Comparison of ENCODE assay signal across 12 cellular contexts in genomic region chr17:4310349-4311060, GRCh38. TPM values are rescaled to one million over a fixed set of nuclear protein-coding genes. Genes with fewer than 3 reads are reported as not detected.
A peak's percentile ranks its signal among the peaks of the same experiment; 100 is the strongest.
DNase-seq lines count a peak whose midpoint lies in the region; ATAC-seq and TF ChIP-seq lines count a peak whose summit lies in the region.
"Had no signal": no experiment of that assay in that cellular context is flagged by ENCODE, and none has a peak within 500 bp of the region (broad histone marks: within the 10 kb centered on the region; RNA-seq: fewer than 3 reads in every experiment).

No MANE protein-coding gene starts in this region.

- H4K8ac ChIP-seq in trophoblast cell (ENCODE audit: low read depth, low read length) = no peak overlapping the region

- TF ChIP-seq CTCF in heart right ventricle (IDR thresholded peaks at IDR 0.05) = no peak

- no peak overlapping the region for H3K14ac ChIP-seq in trophoblast cell (ENCODE audit: low read length)

- H3K4me3 ChIP-seq in heart right ventricle = no peak overlapping the region
- H3K4me3 ChIP-seq in trophoblast cell (ENCODE audit: low read depth, low read length) = no peak overlapping the region
- H3K4me3 ChIP-seq: smooth muscle cell had no signal

- peaks cover 0 to 24% (median 6%) of the 10 kb centered on the region in 9 donors for H3K36me3 ChIP-seq in heart right ventricle
- peaks cover 8 to 10% of the 10 kb centered on the region in 2 experiments for H3K36me3 ChIP-seq in trophoblast cell (ENCODE audit: control insufficient read depth in 1 of 2, insufficient read depth in 2 of 2, low read length in 2 of 2)

- intact Hi-C loops in activated T-helper 1 cell treated with anti-CD3 and anti-CD28 coated beads, Interleukin-12 subunit alpha, Interleukin-12 subunit beta, Interleukin-2, Interleukin-4 antibody, amounts not matched to agents 30 ng/mL and 10 ng/mL and 1 ng/mL, durations not matched to agents 14 hours and 24 hours and 36 hours (cut with micrococcal nuclease) = no loop called here
- intact Hi-C loops in heart right ventricle (cut with DNase I) = loop anchor here in 3 of 10 donors (5.0 to 10.0 kb wide), 3 partner anchors 52 to 57 kb away; partner anchors contain the start of gene UBE2G1 (in 2 of the 3)

- no peaks in the 10 kb centered on the region for H3K27me3 Mint-ChIP-seq in activated T-helper 1 cell treated with anti-CD3 and anti-CD28 coated beads, Interleukin-12 subunit alpha, Interleukin-12 subunit beta, Interleukin-2, Interleukin-4 antibody, amounts not matched to agents 30 ng/mL and 10 ng/mL and 1 ng/mL, durations not matched to agents 14 hours and 24 hours and 36 hours (ENCODE audit: insufficient read depth)

- peak overlapping the region; percentile 70 for H3K4ac ChIP-seq in trophoblast cell (ENCODE audit: low read depth, low read length)

- H2AFZ ChIP-seq in trophoblast cell (ENCODE audit: insufficient read depth, low read length, poor library complexity) = no peak overlapping the region

- H2BK120ac ChIP-seq in trophoblast cell (ENCODE audit: insufficient read depth, low read length, poor library complexity) = no peak overlapping the region

- H2BK5ac ChIP-seq in trophoblast cell (ENCODE audit: low read depth, low read length, poor library complexity) = no peak overlapping the region

- DNase-seq in EH (ENCODE audit: low read depth) (peak; percentile 40), heart right ventricle (peak in 1 of 2 donors; percentile 60), trophoblast cell (no peak), islet precursor cell (no peak), GM19238 (ENCODE audit: insufficient read length, low spot score) (no peak)
- no peak for DNase-seq in activated T-helper 1 cell treated with anti-CD3 and anti-CD28 coated beads, Interleukin-12 subunit alpha, Interleukin-12 subunit beta, Interleukin-2, Interleukin-4 antibody, amounts not matched to agents 30 ng/mL and 10 ng/mL and 1 ng/mL, durations not matched to agents 14 hours and 24 hours and 36 hours (ENCODE audit: low spot score)
- DNase-seq: NCI-H526; stimulated activated naive CD4-positive, alpha-beta T cell had no signal

- peak overlapping the region; percentile 58 for H3K18ac ChIP-seq in trophoblast cell (ENCODE audit: low read length)

- peak overlapping the region; percentile 19 for H3K27ac Mint-ChIP-seq in activated T-helper 1 cell treated with anti-CD3 and anti-CD28 coated beads, Interleukin-12 subunit alpha, Interleukin-12 subunit beta, Interleukin-2, Interleukin-4 antibody, amounts not matched to agents 30 ng/mL and 10 ng/mL and 1 ng/mL, durations not matched to agents 14 hours and 24 hours and 36 hours

- no peak overlapping the region for H3K4me3 Mint-ChIP-seq in activated T-helper 1 cell treated with anti-CD3 and anti-CD28 coated beads, Interleukin-12 subunit alpha, Interleukin-12 subunit beta, Interleukin-2, Interleukin-4 antibody, amounts not matched to agents 30 ng/mL and 10 ng/mL and 1 ng/mL, durations not matched to agents 14 hours and 24 hours and 36 hours

- no peaks in the 10 kb centered on the region for H3K9me3 Mint-ChIP-seq in activated T-helper 1 cell treated with anti-CD3 and anti-CD28 coated beads, Interleukin-12 subunit alpha, Interleukin-12 subunit beta, Interleukin-2, Interleukin-4 antibody, amounts not matched to agents 30 ng/mL and 10 ng/mL and 1 ng/mL, durations not matched to agents 14 hours and 24 hours and 36 hours

- H3K27ac ChIP-seq in heart right ventricle = peak overlapping the region; percentile 22 to 76 (median 64)
- H3K27ac ChIP-seq in trophoblast cell (ENCODE audit: low read depth, low read length) = no peak overlapping the region
- H3K27ac ChIP-seq: KMS-11 had no signal

- no peak overlapping the region for H2BK12ac ChIP-seq in trophoblast cell (ENCODE audit: low read length)

- no peak overlapping the region for H3K23ac ChIP-seq in trophoblast cell (ENCODE audit: low read length)

- ATAC-seq in heart right ventricle (peak; percentile 69 to 91 (median 77)), GM18519 (IDR thresholded peaks at IDR 0.05; ENCODE audit: low FRiP score, unreplicated experiment) (no peak), HG02642 (IDR thresholded peaks at IDR 0.05; ENCODE audit: poor library complexity, unreplicated experiment) (no peak)

- H3K4me1 ChIP-seq in heart right ventricle (peaks cover 8 to 78% (median 55%) of the 10 kb centered on the region in 9 donors), trophoblast cell (ENCODE audit: control insufficient read depth in 1 of 2, insufficient read depth in 2 of 2, low read length in 2 of 2) (peaks cover 0 to 9% of the 10 kb centered on the region in 2 experiments)

- H4K12ac ChIP-seq in trophoblast cell (ENCODE audit: low read depth, low read length) = no peak overlapping the region

- no peaks in the 10 kb centered on the region for H3K27me3 ChIP-seq in heart right ventricle
- H3K27me3 ChIP-seq in trophoblast cell (ENCODE audit: insufficient read depth, low read length) = no peaks in the 10 kb centered on the region

- peaks cover 54% of the 10 kb centered on the region for H3K4me1 Mint-ChIP-seq in activated T-helper 1 cell treated with anti-CD3 and anti-CD28 coated beads, Interleukin-12 subunit alpha, Interleukin-12 subunit beta, Interleukin-2, Interleukin-4 antibody, amounts not matched to agents 30 ng/mL and 10 ng/mL and 1 ng/mL, durations not matched to agents 14 hours and 24 hours and 36 hours (ENCODE audit: low read depth)

- H3K79me2 ChIP-seq in trophoblast cell (ENCODE audit: control insufficient read depth, insufficient read depth, low read length, poor library complexity) = peaks cover 11% of the 10 kb centered on the region

- H3K9me3 ChIP-seq in heart right ventricle (no peaks in the 10 kb centered on the region), trophoblast cell (ENCODE audit: insufficient read depth, low read depth, low read length) (no peaks in the 10 kb centered on the region)

- no peak overlapping the region for H3K9ac ChIP-seq in trophoblast cell (ENCODE audit: low read length)
- H3K9ac ChIP-seq: KMS-11 had no signal

- no peak overlapping the region for H2AK5ac ChIP-seq in trophoblast cell (ENCODE audit: low read length)

- peaks cover 2% of the 10 kb centered on the region for H3K36me3 Mint-ChIP-seq in activated T-helper 1 cell treated with anti-CD3 and anti-CD28 coated beads, Interleukin-12 subunit alpha, Interleukin-12 subunit beta, Interleukin-2, Interleukin-4 antibody, amounts not matched to agents 30 ng/mL and 10 ng/mL and 1 ng/mL, durations not matched to agents 14 hours and 24 hours and 36 hours (ENCODE audit: low read depth)

- WGBS in heart right ventricle, 2 donors = 53 to 58% methylated on average over 6 of the region's 6 CpGs
- WGBS in trophoblast cell (ENCODE audit: extremely low coverage, insufficient coverage, insufficient read length) = no CpG with 5 or more reads among the region's 6 CpGs

- H4K91ac ChIP-seq in trophoblast cell (ENCODE audit: low read depth, low read length) = no peak overlapping the region

- no peaks in the 10 kb centered on the region for H3K79me1 ChIP-seq in trophoblast cell (ENCODE audit: low read length)

- H3K4me2 ChIP-seq in trophoblast cell (ENCODE audit: low read length) = no peak overlapping the region
- H3K4me2 ChIP-seq: KMS-11, smooth muscle cell had no signal

RNA-seq across cellular contexts. Expression of gene ANKFY1, which starts 46.7 kb away (rescaled TPM):
- 53.8 and 60.1 TPM in 2 replicates for total RNA-seq in activated T-helper 1 cell treated with anti-CD3 and anti-CD28 coated beads, Interleukin-12 subunit alpha, Interleukin-12 subunit beta, Interleukin-2, Interleukin-4 antibody, amounts not matched to agents 30 ng/mL and 10 ng/mL and 1 ng/mL, durations not matched to agents 14 hours and 24 hours and 36 hours
- 10 to 100 TPM; 18.7 to 34.4 (median 24.4) TPM for total RNA-seq in heart right ventricle
- 10 to 100 TPM in 1 of 2 donors, 1 to 10 TPM in 1; 8.6 to 12.8 TPM for polyA plus RNA-seq in heart right ventricle
- 20.7 and 20.8 TPM in 2 replicates for polyA plus RNA-seq in trophoblast cell (2013)

RNA-seq across cellular contexts. Expression of gene UBE2G1, which starts 56.0 kb away (rescaled TPM):
- 80.3 and 87.3 TPM in 2 replicates for total RNA-seq in activated T-helper 1 cell treated with anti-CD3 and anti-CD28 coated beads, Interleukin-12 subunit alpha, Interleukin-12 subunit beta, Interleukin-2, Interleukin-4 antibody, amounts not matched to agents 30 ng/mL and 10 ng/mL and 1 ng/mL, durations not matched to agents 14 hours and 24 hours and 36 hours
- total RNA-seq in heart right ventricle = 100 to 1,000 TPM in 6 of 10 donors, 10 to 100 TPM in 4; 82.1 to 119 (median 104) TPM
- 10 to 100 TPM; 14.9 to 41.1 TPM for polyA plus RNA-seq in heart right ventricle
- 225 and 236 TPM in 2 replicates for polyA plus RNA-seq in trophoblast cell (2013)

Comparison
In these comparisons a context has a peak if more than half of its experiments do, and no peak if none do; other contexts are left out.
1. ATAC-seq: peak in heart right ventricle (8 of 8); none in GM18519 (single experiment) and HG02642 (single experiment).